ENCODE assay signal across 18 cellular contexts in the genomic region with DNA sequence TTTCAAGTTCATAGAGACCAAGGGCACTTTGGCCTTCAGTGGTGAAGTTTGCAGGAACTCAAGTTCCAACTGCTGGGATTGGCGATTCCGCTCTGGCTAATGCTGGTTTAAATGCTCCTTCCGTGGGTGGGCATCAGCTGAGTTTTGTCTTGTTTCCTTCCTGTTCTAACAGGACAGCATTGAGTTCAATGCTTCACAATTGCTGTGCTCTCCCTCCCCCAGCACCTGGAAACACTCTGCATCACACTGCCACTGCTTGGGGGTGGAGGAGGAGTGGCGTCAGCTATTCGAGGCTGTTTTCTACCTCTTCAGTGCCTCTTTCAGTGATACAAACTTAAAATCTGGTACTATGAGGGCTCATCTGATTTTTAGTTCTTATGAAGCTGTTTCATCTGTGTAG.
DNase-seq lines count a peak whose midpoint lies in the region; ATAC-seq, FAIRE-seq and TF ChIP-seq lines count a peak whose summit lies in the region.
"Had no signal": no experiment of that assay in that cellular context is flagged by ENCODE, and none has a peak within 500 bp of the region (broad histone marks: within the 10 kb centered on the region; RNA-seq: fewer than 3 reads in every experiment).

No MANE protein-coding gene starts in this region.

- peak overlapping the region; percentile 61 for H4K91ac ChIP-seq in H1 (replicated peaks; ENCODE audit: insufficient read length, low read length)

- H3K23me2 ChIP-seq in H1 (ENCODE audit: low read depth, low read length) = no peaks in the 10 kb centered on the region

- FAIRE-seq in H1 (lab: Jason Lieb, UNC) (peak; percentile 68), urothelium cell line (lab: Jason Lieb, UNC) (peak; percentile 56)
- FAIRE-seq: A549, D721Med, K562 had no signal

- H4K5ac ChIP-seq in H1 (ENCODE audit: insufficient read length, low read depth, low read length) = peak overlapping the region; percentile 16

- H3K4me2 ChIP-seq in H1 (ENCODE audit: insufficient read depth in 1 of 2, low read depth in 2 of 2, low read length in 2 of 2) = peak overlapping the region; percentile 8 to 60; a peak in 2 of 4 replicates
- H3K4me2 ChIP-seq: A549 had no signal

- no peaks in the 10 kb centered on the region for H4K20me1 ChIP-seq in H1 (replicated peaks in 1 of 2; ENCODE audit: control insufficient read depth in 1 of 2, insufficient read depth in 2 of 2, low read length in 2 of 2)

- TF ChIP-seq RAD21 in H1 (IDR thresholded peaks at IDR 0.05 in 1 of 2, conservative IDR thresholded peaks at IDR 0.05 in 1 of 2; ENCODE audit: low read depth in 2 of 2, low read length in 2 of 2) = no peak

- 58% methylated on average over 5 of the region's 5 CpGs; no CpG with 5 or more reads in 1 of the 2 experiments for WGBS in H1 (ENCODE audit: extremely low coverage in 1 of 2, insufficient coverage in 1 of 2, insufficient read length in 1 of 2, insufficient replicate concordance in 2 of 2, low coverage in 1 of 2, low lambda C conversion rate in 2 of 2, missing lambda C conversion rate in 1 of 2), 2 experiments
- WGBS in iPS DF 6.9 (ENCODE audit: insufficient coverage, insufficient read length) = no CpG with 5 or more reads among the region's 5 CpGs
- WGBS in ovary, 3 donors = 68 to 74% (median 72%) methylated on average over 5 of the region's 5 CpGs

- H3K23ac ChIP-seq in H1 (ENCODE audit: insufficient read length) = no peak overlapping the region

- H3K4ac ChIP-seq in H1 (replicated peaks; ENCODE audit: insufficient read length, low read depth, low read length) = no peak overlapping the region

- POLR2A ChIA-PET in H1 (lab: Charles Lee; ENCODE audit: partially characterized antibody) (no interaction called here), A673 (lab: Charles Lee; ENCODE audit: low non-redundant PET) (no interaction called here)

- no peak overlapping the region; the same call in 1 of the 2 replicates for H4K8ac ChIP-seq in H1 (ENCODE audit: extremely low read depth, insufficient read depth, low read length)

- CTCF ChIA-PET in H1 (lab: Charles Lee; ENCODE audit: partially characterized antibody) = interaction anchor here (1.8 to 2.8 kb wide), 2 partner anchors 22 to 815 kb away, joined by 3 to 13 read pairs; no protein-coding TSS in a partner anchor
- CTCF ChIA-PET in A673 (lab: Charles Lee) = no interaction called here

- no peak for TF ChIP-seq POLR2A in H1 (IDR thresholded peaks at IDR 0.05; ENCODE audit: control extremely low read depth in 1 of 2, low read depth in 2 of 2, low read length in 2 of 2)
- no peak for TF ChIP-seq POLR2A in ovary (IDR thresholded peaks at IDR 0.05)

- peak overlapping the region; percentile 92 for H2BK5ac ChIP-seq in H1 (ENCODE audit: low read depth, low read length)

- H3K36me3 ChIP-seq in HUES48 (ENCODE audit: control insufficient read depth, insufficient read depth, low read length) = no peaks in the 10 kb centered on the region
- H3K36me3 ChIP-seq in H1 (ENCODE audit: control insufficient read depth in 2 of 4, insufficient read depth in 4 of 4, low read length in 3 of 4) = no peaks in the 10 kb centered on the region
- H3K36me3 ChIP-seq in iPS DF 6.9 (ENCODE audit: control insufficient read depth, insufficient read depth, low read length) = no peaks in the 10 kb centered on the region
- no peaks in the 10 kb centered on the region for H3K36me3 ChIP-seq in A673 (ENCODE audit: insufficient read depth, low read length, poor library complexity, severe bottlenecking)
- no peaks in the 10 kb centered on the region for H3K36me3 ChIP-seq in ovary

- H3K4me1 ChIP-seq in HUES48 (ENCODE audit: control insufficient read depth, insufficient read depth, low read length) (peaks cover 20% of the 10 kb centered on the region), H1 (replicated peaks in 1 of 4; ENCODE audit: control insufficient read depth in 3 of 4, insufficient read depth in 4 of 4, low read length in 3 of 4) (peaks cover 2 to 15% (median 8%) of the 10 kb centered on the region in 4 experiments; a peak in 6 of 7 replicates), iPS DF 6.9 (ENCODE audit: control insufficient read depth, insufficient read depth, low read length) (peaks cover 4% of the 10 kb centered on the region; the same call in 1 of the 2 replicates), A673 (ENCODE audit: insufficient read depth, low read length, poor library complexity, severe bottlenecking) (peaks cover 5% of the 10 kb centered on the region), ovary (ENCODE audit: insufficient read depth) (no peaks in the 10 kb centered on the region)
- H3K4me1 ChIP-seq: A549 had no signal

- no peak overlapping the region for H3K14ac ChIP-seq in H1 (ENCODE audit: insufficient read length)

- peak overlapping the region; percentile 54 for H2AFZ ChIP-seq in H1 (ENCODE audit: low read length)

- peak overlapping the region; percentile 97; the same call in 1 of the 2 replicates for H2AK5ac ChIP-seq in H1 (ENCODE audit: low read depth, low read length)

- no peak overlapping the region for H2BK15ac ChIP-seq in H1 (ENCODE audit: low read length)

- peak overlapping the region; percentile 56; the same call in 1 of the 2 replicates for H2BK20ac ChIP-seq in H1 (ENCODE audit: low read length)

- intact Hi-C loops in A673 (cut with micrococcal nuclease; ENCODE audit: unreplicated experiment) (no loop called here), ovary (cut with DNase I) (no loop called here)

- no peaks in the 10 kb centered on the region for H3K79me2 ChIP-seq in H1 (ENCODE audit: control insufficient read depth in 1 of 2, insufficient read depth in 2 of 2, low read length in 2 of 2)

- H3K4me3 ChIP-seq in HUES48 (ENCODE audit: low read depth, low read length) = peak overlapping the region; percentile 42; the same call in 1 of the 2 replicates
- peak overlapping the region in 1 of 4 experiments; percentile 12; a peak in 1 of 8 replicates for H3K4me3 ChIP-seq in H1 (ENCODE audit: extremely low read depth in 1 of 4, insufficient read depth in 2 of 4, low read depth in 3 of 4, low read length in 4 of 4)
- H3K4me3 ChIP-seq in iPS DF 6.9 (ENCODE audit: low read length) = no peak overlapping the region
- H3K4me3 ChIP-seq in A673 (ENCODE audit: low read depth, low read length, poor library complexity, severe bottlenecking) = no peak overlapping the region
- no peak overlapping the region for H3K4me3 ChIP-seq in ovary
- H3K4me3 ChIP-seq: A549, K562 had no signal

- TF ChIP-seq CTCF in H1 (IDR thresholded peaks at IDR 0.05; ENCODE audit: control extremely low read depth in 1 of 3, insufficient read depth in 1 of 3, low read depth in 1 of 3, low read length in 3 of 3) (no peak), A673 (conservative IDR thresholded peaks at IDR 0.05; ENCODE audit: low read depth, low read length) (no peak), ovary (IDR thresholded peaks at IDR 0.05) (no peak)

- peak overlapping the region; percentile 65 for H3K56ac ChIP-seq in H1 (replicated peaks; ENCODE audit: insufficient read length, low read depth, low read length)

- DNase-seq in H1 (ENCODE audit: low read depth in 1 of 2, low spot score in 2 of 2) (peak in 1 of 2 experiments; percentile 34), iPS DF 6.9 (ENCODE audit: low read depth, low spot score) (peak; percentile 70), urothelium cell line (ENCODE audit: low spot score) (no peak), A673 (ENCODE audit: low spot score) (no peak), iPS-NIHi7 (ENCODE audit: extremely low spot score) (no peak), ovary (no peak)
- DNase-seq: CD8-positive, alpha-beta T cell; COR-L47; DMS153; DMS79 treated with DMSO at 0.1 percent for 48 hours; EL; GF-D8; H7 had no signal

- H3K18ac ChIP-seq in H1 (ENCODE audit: extremely low read depth, low read length) = no peak overlapping the region; the same call in 1 of the 2 replicates

- ATAC-seq in HG03460 (IDR thresholded peaks at IDR 0.05; ENCODE audit: unreplicated experiment) = no peak
- ATAC-seq: A549; CD8-positive, alpha-beta T cell; K562 had no signal

- H3K27me3 ChIP-seq in HUES48 (ENCODE audit: control insufficient read depth, insufficient read depth, low read length) (no peaks in the 10 kb centered on the region), H1 (replicated peaks in 1 of 4; ENCODE audit: control insufficient read depth in 3 of 4, extremely low read depth in 1 of 4, insufficient read depth in 3 of 4, low read length in 3 of 4) (no peaks in the 10 kb centered on the region), iPS DF 6.9 (ENCODE audit: control insufficient read depth, insufficient read depth, low read length) (no peaks in the 10 kb centered on the region), A673 (replicated peaks; ENCODE audit: insufficient read depth, low read depth, low read length, poor library complexity) (no peaks in the 10 kb centered on the region), ovary (no peaks in the 10 kb centered on the region)

- no peaks in the 10 kb centered on the region for H3K79me1 ChIP-seq in H1 (ENCODE audit: low read depth, low read length)

- H3K9me3 ChIP-seq in HUES48 (ENCODE audit: control insufficient read depth, insufficient read depth, low read length) (no peaks in the 10 kb centered on the region), H1 (ENCODE audit: insufficient read depth in 2 of 2, low read depth in 1 of 2, low read length in 1 of 2) (no peaks in the 10 kb centered on the region), iPS DF 6.9 (ENCODE audit: control insufficient read depth, insufficient read depth, low read length) (no peaks in the 10 kb centered on the region), A673 (ENCODE audit: low read depth, low read length, poor library complexity, severe bottlenecking) (no peaks in the 10 kb centered on the region), ovary (no peaks in the 10 kb centered on the region)
- H3K9me3 ChIP-seq: A549 had no signal

- H3K27ac ChIP-seq in HUES48 (ENCODE audit: low read depth, low read length) = peak overlapping the region; percentile 74
- H3K27ac ChIP-seq in H1 (ENCODE audit: low read depth, low read length) = peak overlapping the region; percentile 60; the same call in 1 of the 2 replicates
- H3K27ac ChIP-seq in iPS DF 6.9 (ENCODE audit: low read length) = no peak overlapping the region
- no peak overlapping the region for H3K27ac ChIP-seq in A673 (ENCODE audit: low read depth, low read length, poor library complexity, severe bottlenecking)
- no peak overlapping the region for H3K27ac ChIP-seq in ovary
- H3K27ac ChIP-seq: A549 had no signal

- H2BK120ac ChIP-seq in H1 (replicated peaks; ENCODE audit: low read depth, low read length) = peak overlapping the region; percentile 86

- TF ChIP-seq EP300 in H1 (IDR thresholded peaks at IDR 0.05; ENCODE audit: borderline replicate concordance in 1 of 2, low read depth in 2 of 2, low read length in 2 of 2) (no peak), ovary (IDR thresholded peaks at IDR 0.05) (no peak)

- H3K9ac ChIP-seq in HUES48 (ENCODE audit: low read depth, low read length) (peak overlapping the region; percentile 26; the same call in 1 of the 2 replicates), H1 (replicated peaks in 1 of 4; ENCODE audit: extremely low read depth in 1 of 4, low read depth in 3 of 4, low read length in 3 of 4) (no peak overlapping the region)

- peak overlapping the region; percentile 99 for H2BK12ac ChIP-seq in H1 (ENCODE audit: low read depth, low read length)

- no TSS peak for BruUV-seq in A673 (replicated peaks; lab: Mats Ljungman, UMichigan)

TF ChIP-seq in H1, 55 proteins besides CTCF, POLR2A, EP300 and RAD21 (continues in another document):
- no peak for TF ChIP-seq EZH2 (IDR thresholded peaks at IDR 0.05; ENCODE audit: low read depth, low read length, severe bottlenecking)
- TF ChIP-seq GABPA (IDR thresholded peaks at IDR 0.05; ENCODE audit: borderline replicate concordance, insufficient read depth, low read length) = no peak

Comparison
In these comparisons a context has a peak if more than half of its experiments do, and no peak if none do; other contexts are left out.
1. H3K27ac ChIP-seq: peak in HUES48 (single experiment) and H1 (single experiment); none in iPS DF 6.9 (single experiment), A673 (single experiment) and ovary (0 of 2).